Comparison of ENCODE assay signal across 8 cellular contexts in the genomic region with DNA sequence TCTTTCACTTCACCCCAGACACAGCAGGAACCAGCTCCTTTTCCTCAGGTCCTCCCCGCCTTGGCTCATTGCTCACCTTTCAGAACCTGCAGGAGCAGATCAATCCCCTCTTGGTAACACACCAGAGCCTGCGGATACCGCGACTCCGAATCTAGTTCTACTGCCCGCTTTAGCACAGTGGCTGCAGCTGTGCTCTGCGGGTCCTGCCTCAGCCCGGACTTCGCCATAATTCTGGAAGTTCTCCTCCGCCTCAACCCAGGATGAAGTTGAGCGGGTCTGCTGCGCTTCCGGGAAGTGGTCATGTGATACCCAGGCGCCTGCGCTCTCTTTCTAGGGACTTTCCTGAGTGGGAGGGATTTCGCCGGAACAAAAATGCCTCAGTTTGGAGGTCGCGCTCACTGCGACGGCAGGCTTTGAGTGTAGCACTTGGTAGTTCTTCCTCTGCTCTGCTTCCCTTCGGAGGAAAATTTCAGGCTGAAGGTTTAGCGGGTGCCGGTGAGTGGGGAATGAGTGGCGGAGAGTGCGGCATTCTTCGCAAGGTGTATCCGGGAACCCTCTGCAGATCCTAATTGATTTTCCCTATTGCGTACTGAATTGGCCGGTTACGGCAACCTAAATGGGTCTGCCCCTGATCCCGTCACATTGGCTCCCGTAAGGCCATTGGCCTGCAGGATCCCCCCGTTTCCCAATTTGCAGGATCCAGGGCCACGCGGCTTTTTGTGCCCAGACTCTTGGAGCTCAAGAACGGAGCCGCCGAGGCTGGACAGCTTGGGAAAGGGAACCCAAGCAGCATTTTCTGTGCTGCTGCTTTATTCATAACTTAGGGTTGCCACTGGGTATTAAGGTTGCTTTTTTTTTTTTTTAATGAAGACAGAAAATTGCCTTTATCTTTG. TPM values are rescaled to one million over a fixed set of nuclear protein-coding genes. Genes with fewer than 3 reads are reported as not detected.
A peak's percentile ranks its signal among the peaks of the same experiment; 100 is the strongest.
DNase-seq lines count a peak whose midpoint lies in the region; ATAC-seq and TF ChIP-seq lines count a peak whose summit lies in the region.

A gene (minus strand): TSS at position 304 of the 893 bp plus-strand sequence. CDS start 77 bp downstream, at position 227.
A gene (plus strand): TSS at position 430 of the 893 bp plus-strand sequence. CDS start 5,020 bp downstream, outside the sequence.

- H3K27ac Mint-ChIP-seq in natural killer cell treated with Interleukin-12 subunit alpha and Interleukin-12 subunit beta and Interleukin-15 and Interleukin-18, amount 100 ng/mL, for 72 hours, result peak within 1 kb of the TSS; percentile 86 to 98

- H3K9me3 Mint-ChIP-seq in natural killer cell treated with Interleukin-12 subunit alpha and Interleukin-12 subunit beta and Interleukin-15 and Interleukin-18, amount 100 ng/mL, for 72 hours, result no peaks in the 10 kb centered on the region

- H3K36me3 ChIP-seq in H7 (replicated peaks; ENCODE audit: control insufficient read depth, insufficient read depth, low read length), result no peaks in the 10 kb centered on the region

- H3K4me1 Mint-ChIP-seq in natural killer cell treated with Interleukin-12 subunit alpha and Interleukin-12 subunit beta and Interleukin-15 and Interleukin-18, amount 100 ng/mL, for 72 hours (ENCODE audit: low read depth in 2 of 2), result peaks cover 32 to 41% of the 10 kb centered on the region in 2 donors

- H3K36me3 Mint-ChIP-seq in natural killer cell treated with Interleukin-12 subunit alpha and Interleukin-12 subunit beta and Interleukin-15 and Interleukin-18, amount 100 ng/mL, for 72 hours, result peaks cover 5% of the 10 kb centered on the region

- H3K4me3 ChIP-seq in H7 (ENCODE audit: insufficient read depth, low read depth, low read length), result peak within 1 kb of the TSS; percentile 88
- peak within 1 kb of the TSS; percentile 100 for H3K4me3 ChIP-seq in fibroblast of pulmonary artery (replicated peaks; ENCODE audit: low read depth, low read length)

- no peaks in the 10 kb centered on the region for H3K27me3 ChIP-seq in H7 (ENCODE audit: control insufficient read depth, insufficient read depth, low read length)

- peak within 1 kb of the TSS; percentile 98 for H3K4me3 Mint-ChIP-seq in natural killer cell treated with Interleukin-12 subunit alpha and Interleukin-12 subunit beta and Interleukin-15 and Interleukin-18, amount 100 ng/mL, for 72 hours

- H3K27me3 Mint-ChIP-seq in natural killer cell treated with Interleukin-12 subunit alpha and Interleukin-12 subunit beta and Interleukin-15 and Interleukin-18, amount 100 ng/mL, for 72 hours, result no peaks in the 10 kb centered on the region

- DNase-seq in ELF-1 (ENCODE audit: low read depth, low spot score), result peak; percentile 97
- peak; percentile 73 for DNase-seq in H7
- peak; percentile 94 for DNase-seq in M059J (ENCODE audit: low read depth)
- DNase-seq in SHP77 (lab: John Stamatoyannopoulos, UW), result peak; percentile 93
- peak; percentile 87 for DNase-seq in activated effector memory CD4-positive, alpha-beta T cell treated with Interleukin-2 at 50 U/mL for 16 hours
- peak; percentile 98 for DNase-seq in fibroblast of pulmonary artery (ENCODE audit: low read depth)
- peak; percentile 91 for DNase-seq in natural killer cell treated with Interleukin-12 subunit alpha and Interleukin-12 subunit beta and Interleukin-15 and Interleukin-18, amount 100 ng/mL, for 72 hours (ENCODE audit: low spot score)
- peak; percentile 85 for DNase-seq in stimulated activated naive CD8-positive, alpha-beta T cell treated with anti-CD3 and anti-CD28 coated beads, Interleukin-15, Interleukin-2, amounts not matched to agents 100 U/mL and 50 U/mL, for 24 hours

- TF ChIP-seq CTCF in fibroblast of pulmonary artery (IDR thresholded peaks at IDR 0.05; ENCODE audit: low read length, missing control alignments), result no peak

- peak; percentile 97 to 98 for ATAC-seq in natural killer cell treated with Interleukin-12 subunit alpha and Interleukin-12 subunit beta and Interleukin-15 and Interleukin-18, amount 100 ng/mL, for 72 hours
- peak; percentile 92 for ATAC-seq in stimulated activated naive CD8-positive, alpha-beta T cell treated with anti-CD3 and anti-CD28 coated beads, Interleukin-15, Interleukin-2, amounts not matched to agents 100 U/mL and 50 U/mL, for 24 hours

RNA-seq across cellular contexts. Expression of the first gene that starts in this region (rescaled TPM):
- total RNA-seq in H7 (2014; rRNA removed; shearing (Covaris generic)), result 26.5 and 39.5 TPM in 2 replicates
- 42.0 and 55.1 TPM in 2 replicates for total RNA-seq in M059J (2014; rRNA removed; shearing (Covaris generic))
- 10 to 100 TPM; 36.1 to 44.2 TPM for total RNA-seq in natural killer cell treated with Interleukin-12 subunit alpha and Interleukin-12 subunit beta and Interleukin-15 and Interleukin-18, amount 100 ng/mL, for 72 hours

RNA-seq across cellular contexts. Expression of the second gene that starts in this region (rescaled TPM):
- 39.3 and 49.0 TPM in 2 replicates for total RNA-seq in H7 (2014; rRNA removed; shearing (Covaris generic))
- 29.1 and 39.5 TPM in 2 replicates for total RNA-seq in M059J (2014; rRNA removed; shearing (Covaris generic))
- total RNA-seq in natural killer cell treated with Interleukin-12 subunit alpha and Interleukin-12 subunit beta and Interleukin-15 and Interleukin-18, amount 100 ng/mL, for 72 hours, result 10 to 100 TPM; 19.3 to 22.4 TPM

Comparison
In these comparisons a context has a peak if more than half of its experiments do, and no peak if none do; other contexts are left out.
1. Peak in every context shown above with its lines: DNase-seq, ATAC-seq and H3K4me3 ChIP-seq.